In the genomic region with DNA sequence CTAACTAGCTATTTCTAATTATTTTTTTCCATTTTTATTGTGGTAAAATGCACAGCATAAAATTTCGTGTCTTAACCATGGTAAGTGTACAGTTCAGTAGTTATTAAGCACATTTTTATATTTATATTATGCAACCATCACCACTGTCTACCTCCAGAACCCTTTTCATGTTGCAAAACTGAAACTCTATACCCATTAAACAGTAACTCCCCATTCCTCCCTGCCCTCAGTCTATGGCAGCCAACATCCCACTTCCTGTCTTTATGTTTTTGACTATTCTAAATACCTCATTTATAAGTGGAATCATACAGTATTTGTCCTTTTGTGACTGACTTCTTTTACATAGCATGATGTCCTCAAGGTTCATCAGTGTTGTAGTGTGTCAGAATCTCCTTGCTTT, we compare ENCODE assay signal across 25 cellular contexts.
"Had no signal": no experiment of that assay in that cellular context is flagged by ENCODE, and none has a peak within 500 bp of the region (broad histone marks: within the 10 kb centered on the region; RNA-seq: fewer than 3 reads in every experiment).

No MANE protein-coding gene starts in this region.

- H3K4me2 ChIP-seq: neural progenitor cell had no signal

- H3K4me3 Mint-ChIP-seq: activated naive CD8-positive, alpha-beta T cell; natural killer cell; neural progenitor cell had no signal

- H3K9me3 ChIP-seq: body of pancreas, colonic mucosa, psoas muscle, right atrium auricular region, spleen, tibial nerve had no signal

- DNase-seq: activated CD4-positive, alpha-beta T cell treated with anti-CD3 and anti-CD28 coated beads for 48 hours; activated CD4-positive, alpha-beta T cell treated with anti-CD3 and anti-CD28 coated beads, Interleukin-2, amount 50 U/mL, for 48 hours; activated CD8-positive, alpha-beta memory T cell treated with anti-CD3 and anti-CD28 coated beads for 24 hours; activated effector memory CD4-positive, alpha-beta T cell treated with Interleukin-2 at 50 U/mL for 16 hours; activated naive CD4-positive, alpha-beta T cell treated with Interleukin-2 at 50 U/mL for 16 hours; adrenal gland; aorta; body of pancreas; colonic mucosa; effector CD8-positive, alpha-beta T cell; foreskin fibroblast; head of caudate nucleus; hippocampal formation; natural killer cell; occipital lobe; psoas muscle; spleen; stimulated activated naive CD4-positive, alpha-beta T cell treated with Interleukin-2 at 50 U/mL for 16 hours had no signal

- H3K4me1 Mint-ChIP-seq: neural progenitor cell had no signal

- H3K27me3 ChIP-seq: adrenal gland, body of pancreas, colonic mucosa, neural progenitor cell, right atrium auricular region, spleen, tibial nerve had no signal

- H3K9me3 Mint-ChIP-seq: natural killer cell had no signal

- H3K36me3 ChIP-seq: colonic mucosa had no signal

- H3K4me1 ChIP-seq: adrenal gland, body of pancreas, colonic mucosa, parathyroid adenoma, psoas muscle, right atrium auricular region, tibial nerve had no signal

- H2AFZ ChIP-seq: neural progenitor cell, parathyroid adenoma had no signal

- H3K27ac ChIP-seq: adrenal gland, body of pancreas, colonic mucosa, neural progenitor cell, parathyroid adenoma, psoas muscle, right atrium auricular region, spleen, tibial nerve, VCaP had no signal

- ATAC-seq: activated CD4-positive, CD25-positive, alpha-beta regulatory T cell treated with anti-CD3 and anti-CD28 coated beads, Interleukin-2, amount 50 U/mL, for 24 hours; body of pancreas; natural killer cell; psoas muscle had no signal

- H3K79me2 ChIP-seq: parathyroid adenoma had no signal

- H3K27ac Mint-ChIP-seq: activated naive CD8-positive, alpha-beta T cell; natural killer cell; neural progenitor cell had no signal

- H3K9ac ChIP-seq: neural progenitor cell, parathyroid adenoma had no signal

- H3K27me3 Mint-ChIP-seq: activated naive CD8-positive, alpha-beta T cell had no signal

- H3K4me3 ChIP-seq: adrenal gland, body of pancreas, colonic mucosa, neural progenitor cell, psoas muscle, right atrium auricular region, spleen, tibial nerve had no signal
